ENCODE assay signal across 8 cellular contexts in genomic region chr3:123066599-123066895, GRCh38. TPM values are rescaled to one million over a fixed set of nuclear protein-coding genes. Genes with fewer than 3 reads are reported as not detected.
DNase-seq lines count a peak whose midpoint lies in the region; ATAC-seq, FAIRE-seq and TF ChIP-seq lines count a peak whose summit lies in the region.

No MANE protein-coding gene starts in this region.

- H3K36me3 Mint-ChIP-seq in T-helper 2 cell treated with Interferon-gamma antibody and Interleukin-4, amounts not matched to agents 5 μg/mL and 100 μg/mL, for 36 hours (ENCODE audit: low read depth): no peaks in the 10 kb centered on the region

- no peak for ATAC-seq in left lung

- H3K27me3 Mint-ChIP-seq in T-helper 2 cell treated with Interferon-gamma antibody and Interleukin-4, amounts not matched to agents 5 μg/mL and 100 μg/mL, for 36 hours (ENCODE audit: low read depth): peaks cover 7% of the 10 kb centered on the region

- TF ChIP-seq CTCF in left lung (IDR thresholded peaks at IDR 0.05): no peak

- H3K4me3 Mint-ChIP-seq in T-helper 2 cell treated with Interferon-gamma antibody and Interleukin-4, amounts not matched to agents 5 μg/mL and 100 μg/mL, for 36 hours: peak overlapping the region; percentile 85

- no peaks in the 10 kb centered on the region for H3K9me3 ChIP-seq in adipocyte (ENCODE audit: control insufficient read depth, low read length)
- H3K9me3 ChIP-seq in left lung: no peaks in the 10 kb centered on the region
- H3K9me3 ChIP-seq in subcutaneous abdominal adipose tissue (ENCODE audit: control insufficient read depth in 5 of 5, low read length in 5 of 5): no peaks in the 10 kb centered on the region

- H3K27ac ChIP-seq in left lung (no peak overlapping the region), subcutaneous abdominal adipose tissue (ENCODE audit: low read depth, low read length) (peak overlapping the region; percentile 44)

- peak overlapping the region; percentile 47 for H3K27ac Mint-ChIP-seq in T-helper 2 cell treated with Interferon-gamma antibody and Interleukin-4, amounts not matched to agents 5 μg/mL and 100 μg/mL, for 36 hours

- peaks cover 17% of the 10 kb centered on the region for H3K27me3 ChIP-seq in adipocyte (replicated peaks; ENCODE audit: control insufficient read depth, insufficient read depth, low read length)
- no peaks in the 10 kb centered on the region for H3K27me3 ChIP-seq in left lung
- H3K27me3 ChIP-seq in subcutaneous abdominal adipose tissue (ENCODE audit: control insufficient read depth in 5 of 5, insufficient read depth in 4 of 5, low read length in 5 of 5): no peaks in the 10 kb centered on the region

- H3K9me3 Mint-ChIP-seq in T-helper 2 cell treated with Interferon-gamma antibody and Interleukin-4, amounts not matched to agents 5 μg/mL and 100 μg/mL, for 36 hours: no peaks in the 10 kb centered on the region

- H3K4me3 ChIP-seq in adipocyte (ENCODE audit: low read length) (peak overlapping the region; percentile 92), left lung (peak overlapping the region; percentile 90 to 94), subcutaneous abdominal adipose tissue (ENCODE audit: low read depth in 1 of 5, low read length in 5 of 5) (peak overlapping the region; percentile 42 to 90 (median 81))

- DNase-seq in T-helper 2 cell treated with Interferon-gamma antibody and Interleukin-4, amounts not matched to agents 5 μg/mL and 100 μg/mL, for 36 hours (ENCODE audit: low spot score): no peak
- DNase-seq in T-helper 2 cell (no peak), adipocyte (ENCODE audit: low read depth) (no peak), left lung (no peak), NCI-H187 (lab: John Stamatoyannopoulos, UW) (no peak), Ammon's horn (ENCODE audit: low spot score) (no peak), frontal cortex (ENCODE audit: low spot score in 2 of 2) (no peak)

- peaks cover 34% of the 10 kb centered on the region for H3K4me1 Mint-ChIP-seq in T-helper 2 cell treated with Interferon-gamma antibody and Interleukin-4, amounts not matched to agents 5 μg/mL and 100 μg/mL, for 36 hours (ENCODE audit: low read depth)

- H3K4me1 ChIP-seq in adipocyte (ENCODE audit: control insufficient read depth, insufficient read depth, low read length) (peaks cover 17% of the 10 kb centered on the region), left lung (peaks cover 17 to 34% of the 10 kb centered on the region in 2 donors), subcutaneous abdominal adipose tissue (ENCODE audit: control insufficient read depth in 5 of 5, insufficient read depth in 5 of 5, low read length in 5 of 5) (peaks cover 4 to 23% (median 18%) of the 10 kb centered on the region in 5 donors)

- H3K36me3 ChIP-seq in adipocyte (ENCODE audit: control insufficient read depth, insufficient read depth, low read length, severe bottlenecking) (no peaks in the 10 kb centered on the region), left lung (no peaks in the 10 kb centered on the region), subcutaneous abdominal adipose tissue (ENCODE audit: control insufficient read depth in 5 of 5, insufficient read depth in 5 of 5, low read length in 5 of 5) (no peaks in the 10 kb centered on the region)

- H3K9ac ChIP-seq in adipocyte (ENCODE audit: low read length): peak overlapping the region; percentile 90
- H3K9ac ChIP-seq in subcutaneous abdominal adipose tissue (ENCODE audit: low read length in 5 of 5): peak overlapping the region in 4 of 5 donors; percentile 27 to 89 (median 46)

- intact Hi-C loops in left lung (cut with DNase I): no loop called here

- no peak for FAIRE-seq in frontal cortex (lab: Jason Lieb, UNC)

RNA-seq across cellular contexts. Expression of gene PDIA5, which starts 0.3 kb away (rescaled TPM):
- total RNA-seq in left lung (10 to 100 TPM; 30.3 to 44.8 TPM), frontal cortex (2.0 TPM)

RNA-seq across cellular contexts. Expression of gene SEMA5B, which starts 39.0 kb away (rescaled TPM):
- under 1 TPM; 0.61 to 0.89 TPM for total RNA-seq in left lung
- 9.0 TPM for total RNA-seq in frontal cortex

Comparison
In these comparisons a context has a peak if more than half of its experiments do, and no peak if none do; other contexts are left out.
1. RNA of gene PDIA5, which starts 0.3 kb away (total RNA-seq): 30.3 to 44.8 TPM in left lung; 2.0 TPM in frontal cortex (single experiment); every median in the first group is over 10 times any median in the second.
2. Peak in every context shown above with its lines, with median percentiles within 50 percentile points of each other: H3K4me3 ChIP-seq.